ENCODE assay signal across 1 cellular context in genomic region chr20:38730989-38731737, GRCh38.
TF ChIP-seq lines count a peak whose summit lies in the region.

No MANE protein-coding gene starts in this region.

TF ChIP-seq in WTC11, 78 proteins besides CTCF, POLR2A, EP300 and RAD21 (continued from another document and continues in another):
- TF ChIP-seq TP53 (CRISPR knock-in tag; IDR thresholded peaks at IDR 0.05) (0 out of 2 replicates have a peak, but pooled peaks have one; percentile 70), ATF6 (CRISPR knock-in tag; IDR thresholded peaks at IDR 0.05) (no peak), GABPB1 (CRISPR knock-in tag; IDR thresholded peaks at IDR 0.05) (peak; percentile 64; the same call in 1 of the 2 replicates), TEAD1 (CRISPR knock-in tag; IDR thresholded peaks at IDR 0.05) (peak; percentile 13; the same call in 1 of the 2 replicates), SMAD4 (CRISPR knock-in tag; IDR thresholded peaks at IDR 0.05) (no peak), ESRRA (CRISPR knock-in tag; IDR thresholded peaks at IDR 0.05; ENCODE audit: borderline replicate concordance) (no peak), CBFB (CRISPR knock-in tag; IDR thresholded peaks at IDR 0.05; ENCODE audit: low read depth) (no peak), NFE2L1 (CRISPR knock-in tag; IDR thresholded peaks at IDR 0.05) (no peak), MAX (CRISPR knock-in tag; IDR thresholded peaks at IDR 0.05) (peak; percentile 86), ZNF671 (CRISPR knock-in tag; IDR thresholded peaks at IDR 0.05) (no peak), ZNF416 (CRISPR knock-in tag; IDR thresholded peaks at IDR 0.05) (no peak), ZNF396 (CRISPR knock-in tag; IDR thresholded peaks at IDR 0.05; ENCODE audit: borderline replicate concordance) (no peak), NR2C2 (CRISPR knock-in tag; IDR thresholded peaks at IDR 0.05) (no peak), ATF2 (CRISPR knock-in tag; IDR thresholded peaks at IDR 0.05; ENCODE audit: borderline replicate concordance, low read depth) (no peak), USF2 (CRISPR knock-in tag; IDR thresholded peaks at IDR 0.05) (peak; percentile 60), GTF2I (CRISPR knock-in tag; conservative IDR thresholded peaks at IDR 0.05) (no peak), TCF7 (CRISPR knock-in tag; IDR thresholded peaks at IDR 0.05; ENCODE audit: low read depth) (no peak), GRHL2 (CRISPR knock-in tag; IDR thresholded peaks at IDR 0.05; ENCODE audit: insufficient replicate concordance, severe bottlenecking) (no peak), AR (CRISPR knock-in tag; IDR thresholded peaks at IDR 0.05) (no peak), ZNF423 (CRISPR knock-in tag; IDR thresholded peaks at IDR 0.05) (peak; percentile 35; the same call in 1 of the 2 replicates), NR1H2 (CRISPR knock-in tag; IDR thresholded peaks at IDR 0.05) (no peak), PRRX2 (CRISPR knock-in tag; IDR thresholded peaks at IDR 0.05) (no peak), NFATC4 (CRISPR knock-in tag; IDR thresholded peaks at IDR 0.05) (no peak), ZNF281 (CRISPR knock-in tag; IDR thresholded peaks at IDR 0.05) (no peak), ATF3 (CRISPR knock-in tag; conservative IDR thresholded peaks at IDR 0.05) (no peak), NFYB (CRISPR knock-in tag; conservative IDR thresholded peaks at IDR 0.05; ENCODE audit: low read depth) (no peak), ZBTB43 (CRISPR knock-in tag; IDR thresholded peaks at IDR 0.05) (peak; percentile 63; the same call in 1 of the 2 replicates), KAT7 (CRISPR knock-in tag; IDR thresholded peaks at IDR 0.05; ENCODE audit: borderline replicate concordance) (no peak), ZNF512 (CRISPR knock-in tag; IDR thresholded peaks at IDR 0.05; ENCODE audit: borderline replicate concordance) (no peak), ZNF232 (CRISPR knock-in tag; IDR thresholded peaks at IDR 0.05) (no peak), AFF4 (CRISPR knock-in tag; IDR thresholded peaks at IDR 0.05; ENCODE audit: borderline replicate concordance) (no peak), PREB (CRISPR knock-in tag; IDR thresholded peaks at IDR 0.05; ENCODE audit: borderline replicate concordance) (no peak), FOXP1 (CRISPR knock-in tag; IDR thresholded peaks at IDR 0.05; ENCODE audit: borderline replicate concordance) (peak; percentile 37; the same call in 1 of the 2 replicates), EMX1 (CRISPR knock-in tag; IDR thresholded peaks at IDR 0.05) (no peak), SMAD3 (CRISPR knock-in tag; IDR thresholded peaks at IDR 0.05; ENCODE audit: borderline replicate concordance) (no peak), E2F1 (CRISPR knock-in tag; IDR thresholded peaks at IDR 0.05) (no peak), IRF2 (CRISPR knock-in tag; IDR thresholded peaks at IDR 0.05; ENCODE audit: borderline replicate concordance, low read depth) (no peak), IRF1 (CRISPR knock-in tag; IDR thresholded peaks at IDR 0.05) (no peak), OVOL2 (CRISPR knock-in tag; IDR thresholded peaks at IDR 0.05; ENCODE audit: borderline replicate concordance) (no peak)
